In genomic region chr2:85418132-85419008, GRCh38 we compare ENCODE assay signal across 8 cellular contexts. TPM values are rescaled to one million over a fixed set of nuclear protein-coding genes. Genes with fewer than 3 reads are reported as not detected.
A peak's percentile ranks its signal among the peaks of the same experiment; 100 is the strongest.
DNase-seq lines count a peak whose midpoint lies in the region; ATAC-seq and TF ChIP-seq lines count a peak whose summit lies in the region.

Gene SH2D6 (plus strand): TSS chr2:85418714. CDS start chr2:85429466, 10,752 bp downstream.

- POLR2A ChIA-PET in naive thymus-derived CD8-positive, alpha-beta T cell (lab: Charles Lee): interaction anchor here (0.6 to 4.5 kb wide), 20 partner anchors 10 to 1022 kb away, joined by 3 to 79 read pairs (median 6); partner anchors contain the start of genes C2orf68, CAPG, ELMOD3 and MAT2A

- peaks cover 10 to 44% (median 39%) of the 10 kb centered on the region in 4 donors for H3K4me1 Mint-ChIP-seq in naive thymus-derived CD8-positive, alpha-beta T cell
- H3K4me1 Mint-ChIP-seq in stimulated activated naive B cell treated with anti-CD40 and anti-IgM and Interleukin-4, amounts not matched to agents 10 μg/mL and 1 μg/mL and 100 μg/mL, for 72 hours: peaks cover 33 to 47% of the 10 kb centered on the region in 2 donors

- H3K4me1 ChIP-seq in Peyer's patch (peaks cover 0 to 49% (median 18%) of the 10 kb centered on the region in 4 donors), fibroblast of lung (ENCODE audit: control insufficient read depth, extremely low read depth, insufficient read depth, low read length) (peaks cover 9% of the 10 kb centered on the region)

- H3K9ac ChIP-seq in fibroblast of lung (ENCODE audit: insufficient read depth, low read length): peak within 1 kb of the TSS; percentile 78

- H2AFZ ChIP-seq in fibroblast of lung (ENCODE audit: low read length): peak within 1 kb of the TSS; percentile 91

- peak; percentile 96 for DNase-seq in DMS53 (lab: John Stamatoyannopoulos, UW)
- DNase-seq in HuH-7 (ENCODE audit: low spot score): peak; percentile 89
- peak; percentile 85 to 93 (median 92) for DNase-seq in Peyer's patch
- DNase-seq in activated T-helper 1 cell treated with anti-CD3 and anti-CD28 coated beads, Interleukin-2, amount 50 U/mL, for 16 hours (ENCODE audit: low read depth in 1 of 2, low spot score in 1 of 2): peak; percentile 68 to 71
- DNase-seq in fibroblast of lung (ENCODE audit: low read depth in 2 of 2): peak; percentile 77 to 85
- DNase-seq in naive thymus-derived CD8-positive, alpha-beta T cell: peak; percentile 65 to 89 (median 79)
- DNase-seq in stimulated activated naive B cell treated with anti-CD40 and anti-IgM and Interleukin-4, amounts not matched to agents 10 μg/mL and 1 μg/mL and 100 μg/mL, for 72 hours: peak; percentile 80

- ATAC-seq in GM21526 (IDR thresholded peaks at IDR 0.05; ENCODE audit: low FRiP score, unreplicated experiment): peak; percentile 77
- ATAC-seq in naive thymus-derived CD8-positive, alpha-beta T cell: peak; percentile 85 to 87
- peak; percentile 84 for ATAC-seq in stimulated activated naive B cell treated with anti-CD40 and anti-IgM and Interleukin-4, amounts not matched to agents 10 μg/mL and 1 μg/mL and 100 μg/mL, for 72 hours (replicated peaks)

- H3K79me2 ChIP-seq in fibroblast of lung (ENCODE audit: control insufficient read depth, insufficient read depth, low read length): no peaks in the 10 kb centered on the region

- no peaks in the 10 kb centered on the region for H3K9me3 ChIP-seq in Peyer's patch
- H3K9me3 ChIP-seq in fibroblast of lung (ENCODE audit: control insufficient read depth, insufficient read depth, low read depth, low read length): no peaks in the 10 kb centered on the region

- no peaks in the 10 kb centered on the region for H3K36me3 Mint-ChIP-seq in naive thymus-derived CD8-positive, alpha-beta T cell
- no peaks in the 10 kb centered on the region for H3K36me3 Mint-ChIP-seq in stimulated activated naive B cell treated with anti-CD40 and anti-IgM and Interleukin-4, amounts not matched to agents 10 μg/mL and 1 μg/mL and 100 μg/mL, for 72 hours

- H3K4me3 ChIP-seq in Peyer's patch (peak within 1 kb of the TSS; percentile 62 to 85 (median 74)), fibroblast of lung (replicated peaks in 1 of 4; ENCODE audit: control extremely low read depth in 1 of 4, insufficient read depth in 1 of 4, low read depth in 3 of 4, low read length in 4 of 4) (peak within 1 kb of the TSS; percentile 61 to 78 (median 68))

- H3K36me3 ChIP-seq in Peyer's patch: no peaks in the 10 kb centered on the region
- no peaks in the 10 kb centered on the region for H3K36me3 ChIP-seq in fibroblast of lung (ENCODE audit: control insufficient read depth, insufficient read depth, low read length)

- peak; percentile 38 to 69 for TF ChIP-seq POLR2A in Peyer's patch (IDR thresholded peaks at IDR 0.05)

- H3K27me3 ChIP-seq in Peyer's patch (no peaks in the 10 kb centered on the region), fibroblast of lung (ENCODE audit: control insufficient read depth, insufficient read depth, low read length) (no peaks in the 10 kb centered on the region)

- H3K9me3 Mint-ChIP-seq in naive thymus-derived CD8-positive, alpha-beta T cell: no peaks in the 10 kb centered on the region
- no peaks in the 10 kb centered on the region for H3K9me3 Mint-ChIP-seq in stimulated activated naive B cell treated with anti-CD40 and anti-IgM and Interleukin-4, amounts not matched to agents 10 μg/mL and 1 μg/mL and 100 μg/mL, for 72 hours

- TF ChIP-seq CTCF in Peyer's patch (IDR thresholded peaks at IDR 0.05): no peak
- no peak for TF ChIP-seq CTCF in fibroblast of lung (conservative IDR thresholded peaks at IDR 0.05 in 1 of 2, IDR thresholded peaks at IDR 0.05 in 1 of 2; ENCODE audit: low read depth in 1 of 2, low read length in 2 of 2)

- no peaks in the 10 kb centered on the region for H4K20me1 ChIP-seq in fibroblast of lung (ENCODE audit: control insufficient read depth, extremely low read depth, insufficient read depth, low read length)

- H3K4me3 Mint-ChIP-seq in naive thymus-derived CD8-positive, alpha-beta T cell: peak within 1 kb of the TSS; percentile 88 to 100 (median 96)
- peak within 1 kb of the TSS; percentile 98 to 100 for H3K4me3 Mint-ChIP-seq in stimulated activated naive B cell treated with anti-CD40 and anti-IgM and Interleukin-4, amounts not matched to agents 10 μg/mL and 1 μg/mL and 100 μg/mL, for 72 hours

- H3K4me2 ChIP-seq in fibroblast of lung (ENCODE audit: extremely low read depth, insufficient read depth, low read length): peak within 1 kb of the TSS; percentile 80

- H3K27ac ChIP-seq in Peyer's patch (peak within 1 kb of the TSS; percentile 82 to 93 (median 92)), fibroblast of lung (ENCODE audit: insufficient read depth, low read length) (peak within 1 kb of the TSS; percentile 81)

- peak within 1 kb of the TSS; percentile 34 to 99 (median 96) for H3K27ac Mint-ChIP-seq in naive thymus-derived CD8-positive, alpha-beta T cell
- H3K27ac Mint-ChIP-seq in stimulated activated naive B cell treated with anti-CD40 and anti-IgM and Interleukin-4, amounts not matched to agents 10 μg/mL and 1 μg/mL and 100 μg/mL, for 72 hours: peak within 1 kb of the TSS; percentile 100

- H3K27me3 Mint-ChIP-seq in naive thymus-derived CD8-positive, alpha-beta T cell: peaks cover 0 to 3% (median 0%) of the 10 kb centered on the region in 5 donors
- H3K27me3 Mint-ChIP-seq in stimulated activated naive B cell treated with anti-CD40 and anti-IgM and Interleukin-4, amounts not matched to agents 10 μg/mL and 1 μg/mL and 100 μg/mL, for 72 hours: no peaks in the 10 kb centered on the region

RNA-seq across cellular contexts. Expression of gene SH2D6, which starts in this region (rescaled TPM):
- total RNA-seq in Peyer's patch (10 to 100 TPM; 12.4 to 38.0 (median 15.2) TPM), fibroblast of lung (0.77 and 2.1 TPM in 2 replicates)
- polyA plus RNA-seq in fibroblast of lung: 0.16 and 0.29 TPM in 2 replicates
- polyA plus RNA-seq in fibroblast of lung (2012): 0.30 and 0.32 TPM in 2 replicates
- polyA minus RNA-seq in fibroblast of lung (ENCODE audit: low replicate concordance): not detected in 2 replicates
- 1 to 10 TPM; 1.3 to 2.2 TPM for total RNA-seq in naive thymus-derived CD8-positive, alpha-beta T cell
- not detected for polyA plus RNA-seq in naive thymus-derived CD8-positive, alpha-beta T cell

Comparison
In these comparisons a context has a peak if more than half of its experiments do, and no peak if none do; other contexts are left out.
1. Peak in every context shown above with its lines: DNase-seq, ATAC-seq, H3K4me3 ChIP-seq and H3K27ac ChIP-seq.